In the genomic region with DNA sequence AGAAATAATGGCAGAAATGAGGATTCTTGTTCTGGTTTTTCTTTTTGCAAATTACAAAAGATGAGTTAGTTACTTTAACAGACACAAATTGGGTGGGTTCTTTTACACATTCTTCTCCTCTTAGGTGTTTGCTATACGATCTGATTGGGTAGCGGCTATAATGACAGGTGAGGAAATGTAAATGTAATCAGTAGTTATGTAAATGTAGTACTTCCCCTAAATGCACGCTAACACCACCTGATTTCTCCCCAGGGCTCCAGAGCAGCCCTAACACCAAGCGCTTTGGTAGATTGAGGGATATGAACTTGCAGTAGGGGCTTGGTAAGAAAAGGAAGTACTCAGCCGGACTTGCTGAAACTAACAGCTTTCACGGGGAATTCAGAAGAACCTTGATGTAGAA, we compare ENCODE assay signal across 1 cellular context.
TF ChIP-seq lines count a peak whose summit lies in the region.

No MANE protein-coding gene starts in this region.

TF ChIP-seq in WTC11, 78 proteins besides CTCF, POLR2A, EP300 and RAD21 (continued from another document):
- TF ChIP-seq JAZF1 (CRISPR knock-in tag; IDR thresholded peaks at IDR 0.05) (no peak), NFYB (CRISPR knock-in tag; conservative IDR thresholded peaks at IDR 0.05; ENCODE audit: low read depth) (peak; percentile 50), ZNF121 (CRISPR knock-in tag; IDR thresholded peaks at IDR 0.05) (no peak), JUN (CRISPR knock-in tag; IDR thresholded peaks at IDR 0.05) (no peak), ZBTB21 (CRISPR knock-in tag; IDR thresholded peaks at IDR 0.05; ENCODE audit: borderline replicate concordance) (no peak), ATF1 (CRISPR knock-in tag; IDR thresholded peaks at IDR 0.05) (no peak), SOX15 (CRISPR knock-in tag; IDR thresholded peaks at IDR 0.05) (no peak), TEAD4 (CRISPR knock-in tag; IDR thresholded peaks at IDR 0.05) (no peak), ZNF416 (CRISPR knock-in tag; IDR thresholded peaks at IDR 0.05) (no peak), ZNF263 (CRISPR knock-in tag; IDR thresholded peaks at IDR 0.05; ENCODE audit: low read depth) (no peak), NFE2L1 (CRISPR knock-in tag; IDR thresholded peaks at IDR 0.05) (no peak), ETV6 (CRISPR knock-in tag; IDR thresholded peaks at IDR 0.05) (0 out of 2 replicates have a peak, but pooled peaks have one; percentile 63), TEAD1 (CRISPR knock-in tag; IDR thresholded peaks at IDR 0.05) (peak; percentile 57; the same call in 1 of the 2 replicates), GRHL2 (CRISPR knock-in tag; IDR thresholded peaks at IDR 0.05; ENCODE audit: insufficient replicate concordance, severe bottlenecking) (no peak), ZNF396 (CRISPR knock-in tag; IDR thresholded peaks at IDR 0.05; ENCODE audit: borderline replicate concordance) (no peak), NR2C2 (CRISPR knock-in tag; IDR thresholded peaks at IDR 0.05) (no peak), ZNF138 (CRISPR knock-in tag; conservative IDR thresholded peaks at IDR 0.05) (no peak), PRRX2 (CRISPR knock-in tag; IDR thresholded peaks at IDR 0.05) (no peak), TP53 (CRISPR knock-in tag; IDR thresholded peaks at IDR 0.05) (no peak), FOXK1 (CRISPR knock-in tag; IDR thresholded peaks at IDR 0.05) (no peak)
- TF ChIP-seq, protein P1, sequence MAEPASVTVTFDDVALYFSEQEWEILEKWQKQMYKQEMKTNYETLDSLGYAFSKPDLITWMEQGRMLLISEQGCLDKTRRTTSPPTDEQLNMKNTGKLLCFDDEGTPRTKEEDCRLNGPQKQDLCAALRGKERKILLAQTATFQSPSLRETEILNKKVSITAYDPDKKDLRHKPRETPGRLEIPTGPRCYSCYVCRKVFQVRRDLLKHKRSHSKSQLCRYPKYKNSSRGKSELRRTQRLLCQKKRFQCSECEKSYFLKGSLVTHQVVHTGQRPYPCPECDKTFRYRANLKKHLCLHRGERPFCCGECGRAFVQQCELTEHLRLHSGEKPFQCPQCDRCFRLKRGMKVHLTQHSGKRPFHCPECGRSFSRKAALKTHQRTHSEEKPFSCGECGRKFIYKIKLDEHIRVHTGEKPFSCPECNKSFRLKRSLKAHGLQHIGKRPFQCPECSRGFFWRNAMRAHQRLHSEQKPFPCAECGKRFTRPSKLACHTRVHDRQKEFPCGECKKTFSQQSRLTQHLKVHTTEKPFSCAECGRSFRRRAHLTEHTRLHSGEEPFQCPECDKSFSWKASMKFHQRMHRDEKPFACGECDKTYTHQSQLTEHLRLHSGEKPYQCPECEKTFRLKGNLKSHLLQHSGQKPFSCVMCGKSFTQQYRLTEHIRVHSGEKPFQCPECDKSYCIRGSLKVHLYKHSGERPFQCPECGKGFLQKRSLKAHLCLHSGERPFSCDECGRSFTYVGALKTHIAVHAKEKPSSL (CRISPR knock-in tag; conservative IDR thresholded peaks at IDR 0.05) = no peak
- TF ChIP-seq, protein P2, sequence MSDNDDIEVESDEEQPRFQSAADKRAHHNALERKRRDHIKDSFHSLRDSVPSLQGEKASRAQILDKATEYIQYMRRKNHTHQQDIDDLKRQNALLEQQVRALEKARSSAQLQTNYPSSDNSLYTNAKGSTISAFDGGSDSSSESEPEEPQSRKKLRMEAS (CRISPR knock-in tag; IDR thresholded peaks at IDR 0.05) = peak; percentile 53
- TF ChIP-seq, protein P3, sequence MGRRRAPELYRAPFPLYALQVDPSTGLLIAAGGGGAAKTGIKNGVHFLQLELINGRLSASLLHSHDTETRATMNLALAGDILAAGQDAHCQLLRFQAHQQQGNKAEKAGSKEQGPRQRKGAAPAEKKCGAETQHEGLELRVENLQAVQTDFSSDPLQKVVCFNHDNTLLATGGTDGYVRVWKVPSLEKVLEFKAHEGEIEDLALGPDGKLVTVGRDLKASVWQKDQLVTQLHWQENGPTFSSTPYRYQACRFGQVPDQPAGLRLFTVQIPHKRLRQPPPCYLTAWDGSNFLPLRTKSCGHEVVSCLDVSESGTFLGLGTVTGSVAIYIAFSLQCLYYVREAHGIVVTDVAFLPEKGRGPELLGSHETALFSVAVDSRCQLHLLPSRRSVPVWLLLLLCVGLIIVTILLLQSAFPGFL (CRISPR knock-in tag; IDR thresholded peaks at IDR 0.05; ENCODE audit: borderline replicate concordance) = no peak
- TF ChIP-seq, protein P4, sequence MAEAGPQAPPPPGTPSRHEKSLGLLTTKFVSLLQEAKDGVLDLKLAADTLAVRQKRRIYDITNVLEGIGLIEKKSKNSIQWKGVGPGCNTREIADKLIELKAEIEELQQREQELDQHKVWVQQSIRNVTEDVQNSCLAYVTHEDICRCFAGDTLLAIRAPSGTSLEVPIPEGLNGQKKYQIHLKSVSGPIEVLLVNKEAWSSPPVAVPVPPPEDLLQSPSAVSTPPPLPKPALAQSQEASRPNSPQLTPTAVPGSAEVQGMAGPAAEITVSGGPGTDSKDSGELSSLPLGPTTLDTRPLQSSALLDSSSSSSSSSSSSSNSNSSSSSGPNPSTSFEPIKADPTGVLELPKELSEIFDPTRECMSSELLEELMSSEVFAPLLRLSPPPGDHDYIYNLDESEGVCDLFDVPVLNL (CRISPR knock-in tag; IDR thresholded peaks at IDR 0.05; ENCODE audit: borderline replicate concordance, low read depth) = no peak
- TF ChIP-seq, protein P5, sequence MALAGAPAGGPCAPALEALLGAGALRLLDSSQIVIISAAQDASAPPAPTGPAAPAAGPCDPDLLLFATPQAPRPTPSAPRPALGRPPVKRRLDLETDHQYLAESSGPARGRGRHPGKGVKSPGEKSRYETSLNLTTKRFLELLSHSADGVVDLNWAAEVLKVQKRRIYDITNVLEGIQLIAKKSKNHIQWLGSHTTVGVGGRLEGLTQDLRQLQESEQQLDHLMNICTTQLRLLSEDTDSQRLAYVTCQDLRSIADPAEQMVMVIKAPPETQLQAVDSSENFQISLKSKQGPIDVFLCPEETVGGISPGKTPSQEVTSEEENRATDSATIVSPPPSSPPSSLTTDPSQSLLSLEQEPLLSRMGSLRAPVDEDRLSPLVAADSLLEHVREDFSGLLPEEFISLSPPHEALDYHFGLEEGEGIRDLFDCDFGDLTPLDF (CRISPR knock-in tag; IDR thresholded peaks at IDR 0.05) = no peak
- TF ChIP-seq, protein P6, sequence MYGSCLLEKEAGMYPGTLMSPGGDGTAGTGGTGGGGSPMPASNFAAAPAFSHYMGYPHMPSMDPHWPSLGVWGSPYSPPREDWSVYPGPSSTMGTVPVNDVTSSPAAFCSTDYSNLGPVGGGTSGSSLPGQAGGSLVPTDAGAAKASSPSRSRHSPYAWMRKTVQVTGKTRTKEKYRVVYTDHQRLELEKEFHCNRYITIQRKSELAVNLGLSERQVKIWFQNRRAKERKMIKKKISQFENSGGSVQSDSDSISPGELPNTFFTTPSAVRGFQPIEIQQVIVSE (CRISPR knock-in tag; IDR thresholded peaks at IDR 0.05; ENCODE audit: borderline replicate concordance) = no peak
- TF ChIP-seq, protein P7, sequence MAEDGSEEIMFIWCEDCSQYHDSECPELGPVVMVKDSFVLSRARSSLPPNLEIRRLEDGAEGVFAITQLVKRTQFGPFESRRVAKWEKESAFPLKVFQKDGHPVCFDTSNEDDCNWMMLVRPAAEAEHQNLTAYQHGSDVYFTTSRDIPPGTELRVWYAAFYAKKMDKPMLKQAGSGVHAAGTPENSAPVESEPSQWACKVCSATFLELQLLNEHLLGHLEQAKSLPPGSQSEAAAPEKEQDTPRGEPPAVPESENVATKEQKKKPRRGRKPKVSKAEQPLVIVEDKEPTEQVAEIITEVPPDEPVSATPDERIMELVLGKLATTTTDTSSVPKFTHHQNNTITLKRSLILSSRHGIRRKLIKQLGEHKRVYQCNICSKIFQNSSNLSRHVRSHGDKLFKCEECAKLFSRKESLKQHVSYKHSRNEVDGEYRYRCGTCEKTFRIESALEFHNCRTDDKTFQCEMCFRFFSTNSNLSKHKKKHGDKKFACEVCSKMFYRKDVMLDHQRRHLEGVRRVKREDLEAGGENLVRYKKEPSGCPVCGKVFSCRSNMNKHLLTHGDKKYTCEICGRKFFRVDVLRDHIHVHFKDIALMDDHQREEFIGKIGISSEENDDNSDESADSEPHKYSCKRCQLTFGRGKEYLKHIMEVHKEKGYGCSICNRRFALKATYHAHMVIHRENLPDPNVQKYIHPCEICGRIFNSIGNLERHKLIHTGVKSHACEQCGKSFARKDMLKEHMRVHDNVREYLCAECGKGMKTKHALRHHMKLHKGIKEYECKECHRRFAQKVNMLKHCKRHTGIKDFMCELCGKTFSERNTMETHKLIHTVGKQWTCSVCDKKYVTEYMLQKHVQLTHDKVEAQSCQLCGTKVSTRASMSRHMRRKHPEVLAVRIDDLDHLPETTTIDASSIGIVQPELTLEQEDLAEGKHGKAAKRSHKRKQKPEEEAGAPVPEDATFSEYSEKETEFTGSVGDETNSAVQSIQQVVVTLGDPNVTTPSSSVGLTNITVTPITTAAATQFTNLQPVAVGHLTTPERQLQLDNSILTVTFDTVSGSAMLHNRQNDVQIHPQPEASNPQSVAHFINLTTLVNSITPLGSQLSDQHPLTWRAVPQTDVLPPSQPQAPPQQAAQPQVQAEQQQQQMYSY (CRISPR knock-in tag; IDR thresholded peaks at IDR 0.05) = no peak
- TF ChIP-seq, protein P8, sequence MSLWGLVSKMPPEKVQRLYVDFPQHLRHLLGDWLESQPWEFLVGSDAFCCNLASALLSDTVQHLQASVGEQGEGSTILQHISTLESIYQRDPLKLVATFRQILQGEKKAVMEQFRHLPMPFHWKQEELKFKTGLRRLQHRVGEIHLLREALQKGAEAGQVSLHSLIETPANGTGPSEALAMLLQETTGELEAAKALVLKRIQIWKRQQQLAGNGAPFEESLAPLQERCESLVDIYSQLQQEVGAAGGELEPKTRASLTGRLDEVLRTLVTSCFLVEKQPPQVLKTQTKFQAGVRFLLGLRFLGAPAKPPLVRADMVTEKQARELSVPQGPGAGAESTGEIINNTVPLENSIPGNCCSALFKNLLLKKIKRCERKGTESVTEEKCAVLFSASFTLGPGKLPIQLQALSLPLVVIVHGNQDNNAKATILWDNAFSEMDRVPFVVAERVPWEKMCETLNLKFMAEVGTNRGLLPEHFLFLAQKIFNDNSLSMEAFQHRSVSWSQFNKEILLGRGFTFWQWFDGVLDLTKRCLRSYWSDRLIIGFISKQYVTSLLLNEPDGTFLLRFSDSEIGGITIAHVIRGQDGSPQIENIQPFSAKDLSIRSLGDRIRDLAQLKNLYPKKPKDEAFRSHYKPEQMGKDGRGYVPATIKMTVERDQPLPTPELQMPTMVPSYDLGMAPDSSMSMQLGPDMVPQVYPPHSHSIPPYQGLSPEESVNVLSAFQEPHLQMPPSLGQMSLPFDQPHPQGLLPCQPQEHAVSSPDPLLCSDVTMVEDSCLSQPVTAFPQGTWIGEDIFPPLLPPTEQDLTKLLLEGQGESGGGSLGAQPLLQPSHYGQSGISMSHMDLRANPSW (CRISPR knock-in tag; conservative IDR thresholded peaks at IDR 0.05; ENCODE audit: low read depth) = no peak
- TF ChIP-seq, protein P9, sequence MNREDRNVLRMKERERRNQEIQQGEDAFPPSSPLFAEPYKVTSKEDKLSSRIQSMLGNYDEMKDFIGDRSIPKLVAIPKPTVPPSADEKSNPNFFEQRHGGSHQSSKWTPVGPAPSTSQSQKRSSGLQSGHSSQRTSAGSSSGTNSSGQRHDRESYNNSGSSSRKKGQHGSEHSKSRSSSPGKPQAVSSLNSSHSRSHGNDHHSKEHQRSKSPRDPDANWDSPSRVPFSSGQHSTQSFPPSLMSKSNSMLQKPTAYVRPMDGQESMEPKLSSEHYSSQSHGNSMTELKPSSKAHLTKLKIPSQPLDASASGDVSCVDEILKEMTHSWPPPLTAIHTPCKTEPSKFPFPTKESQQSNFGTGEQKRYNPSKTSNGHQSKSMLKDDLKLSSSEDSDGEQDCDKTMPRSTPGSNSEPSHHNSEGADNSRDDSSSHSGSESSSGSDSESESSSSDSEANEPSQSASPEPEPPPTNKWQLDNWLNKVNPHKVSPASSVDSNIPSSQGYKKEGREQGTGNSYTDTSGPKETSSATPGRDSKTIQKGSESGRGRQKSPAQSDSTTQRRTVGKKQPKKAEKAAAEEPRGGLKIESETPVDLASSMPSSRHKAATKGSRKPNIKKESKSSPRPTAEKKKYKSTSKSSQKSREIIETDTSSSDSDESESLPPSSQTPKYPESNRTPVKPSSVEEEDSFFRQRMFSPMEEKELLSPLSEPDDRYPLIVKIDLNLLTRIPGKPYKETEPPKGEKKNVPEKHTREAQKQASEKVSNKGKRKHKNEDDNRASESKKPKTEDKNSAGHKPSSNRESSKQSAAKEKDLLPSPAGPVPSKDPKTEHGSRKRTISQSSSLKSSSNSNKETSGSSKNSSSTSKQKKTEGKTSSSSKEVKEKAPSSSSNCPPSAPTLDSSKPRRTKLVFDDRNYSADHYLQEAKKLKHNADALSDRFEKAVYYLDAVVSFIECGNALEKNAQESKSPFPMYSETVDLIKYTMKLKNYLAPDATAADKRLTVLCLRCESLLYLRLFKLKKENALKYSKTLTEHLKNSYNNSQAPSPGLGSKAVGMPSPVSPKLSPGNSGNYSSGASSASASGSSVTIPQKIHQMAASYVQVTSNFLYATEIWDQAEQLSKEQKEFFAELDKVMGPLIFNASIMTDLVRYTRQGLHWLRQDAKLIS (CRISPR knock-in tag; IDR thresholded peaks at IDR 0.05; ENCODE audit: borderline replicate concordance) = no peak
TF ChIP-seq in WTC11: peak in this region for 8.
